20 cellular contexts compared by ENCODE assay signal in genomic region chr2:235999011-235999410, GRCh38.
DNase-seq lines count a peak whose midpoint lies in the region; ATAC-seq, FAIRE-seq and TF ChIP-seq lines count a peak whose summit lies in the region.
"Had no signal": no experiment of that assay in that cellular context is flagged by ENCODE, and none has a peak within 500 bp of the region (broad histone marks: within the 10 kb centered on the region; RNA-seq: fewer than 3 reads in every experiment).

No MANE protein-coding gene starts in this region.

- H3K4ac ChIP-seq in H1 (replicated peaks; ENCODE audit: insufficient read length, low read depth, low read length) = no peak overlapping the region

- peaks cover 0 to 17% (median 0%) of the 10 kb centered on the region in 11 experiments; a peak in 4 of 22 replicates for H3K9me3 ChIP-seq in BLaER1 treated with 17β-estradiol and CSF1 and Interleukin-3, amounts not matched to agents 10 nM and 100 nM (replicated peaks in 1 of 11)
- H3K9me3 ChIP-seq in H1 (ENCODE audit: insufficient read depth in 2 of 2, low read depth in 1 of 2, low read length in 1 of 2) = no peaks in the 10 kb centered on the region
- no peaks in the 10 kb centered on the region for H3K9me3 ChIP-seq in pancreas
- no peaks in the 10 kb centered on the region for H3K9me3 ChIP-seq in upper lobe of left lung
- H3K9me3 ChIP-seq: BE2C, HAP-1 had no signal

- peaks cover 4% of the 10 kb centered on the region; the same call in 1 of the 2 replicates for H3K79me1 ChIP-seq in H1 (ENCODE audit: low read depth, low read length)

- TF ChIP-seq CTCF in H1 (IDR thresholded peaks at IDR 0.05; ENCODE audit: control extremely low read depth in 1 of 3, insufficient read depth in 1 of 3, low read depth in 1 of 3, low read length in 3 of 3) (no peak), pancreas (IDR thresholded peaks at IDR 0.05) (no peak), upper lobe of left lung (IDR thresholded peaks at IDR 0.05) (no peak), GM10266 (IDR thresholded peaks at IDR 0.05; ENCODE audit: control insufficient read depth, insufficient read depth, low read depth, missing control alignments) (no peak)

- peaks cover 0 to 41% (median 16%) of the 10 kb centered on the region in 11 experiments; a peak in 16 of 22 replicates for H3K36me3 ChIP-seq in BLaER1 treated with 17β-estradiol and CSF1 and Interleukin-3, amounts not matched to agents 10 nM and 100 nM
- H3K36me3 ChIP-seq in H1 (ENCODE audit: control insufficient read depth in 2 of 4, insufficient read depth in 4 of 4, low read length in 3 of 4) = no peaks in the 10 kb centered on the region
- H3K36me3 ChIP-seq in pancreas = no peaks in the 10 kb centered on the region
- no peaks in the 10 kb centered on the region for H3K36me3 ChIP-seq in upper lobe of left lung
- H3K36me3 ChIP-seq: BE2C, HAP-1 had no signal

- H3K9me3 Mint-ChIP-seq in stimulated activated effector memory CD8-positive, alpha-beta T cell treated with anti-CD3 and anti-CD28 coated beads, Interleukin-12 subunit alpha, Interleukin-12 subunit beta, amount 100 ng/mL, for 72 hours = no peaks in the 10 kb centered on the region

- H2BK20ac ChIP-seq in H1 (ENCODE audit: low read length) = no peak overlapping the region

- H3K4me2 ChIP-seq in BLaER1 treated with 17β-estradiol and CSF1 and Interleukin-3, amounts not matched to agents 10 nM and 100 nM = peak overlapping the region in 6 of 11 experiments; percentile 9 to 97 (median 88); a peak in 6 of 22 replicates
- H3K4me2 ChIP-seq in H1 (ENCODE audit: insufficient read depth in 1 of 2, low read depth in 2 of 2, low read length in 2 of 2) = no peak overlapping the region

- H3K23me2 ChIP-seq in H1 (ENCODE audit: low read depth, low read length) = peaks cover 12% of the 10 kb centered on the region; the same call in 1 of the 2 replicates

- no peaks in the 10 kb centered on the region for H3K27me3 ChIP-seq in BLaER1 treated with 17β-estradiol and CSF1 and Interleukin-3, amounts not matched to agents 10 nM and 100 nM
- H3K27me3 ChIP-seq in H1 (replicated peaks in 1 of 4; ENCODE audit: control insufficient read depth in 3 of 4, extremely low read depth in 1 of 4, insufficient read depth in 3 of 4, low read length in 3 of 4) (no peaks in the 10 kb centered on the region), pancreas (no peaks in the 10 kb centered on the region), upper lobe of left lung (no peaks in the 10 kb centered on the region)
- H3K27me3 ChIP-seq: BE2C had no signal

- H2BK5ac ChIP-seq in H1 (ENCODE audit: low read depth, low read length) = no peak overlapping the region

- peak; percentile 45 for ATAC-seq in stimulated activated effector memory CD8-positive, alpha-beta T cell treated with anti-CD3 and anti-CD28 coated beads, Interleukin-12 subunit alpha, Interleukin-12 subunit beta, amount 100 ng/mL, for 72 hours
- ATAC-seq in pancreas = no peak
- no peak for ATAC-seq in upper lobe of left lung (ENCODE audit: low FRiP score in 2 of 2)

- no peak overlapping the region for H3K4me3 ChIP-seq in BLaER1 treated with 17β-estradiol and CSF1 and Interleukin-3, amounts not matched to agents 10 nM and 100 nM
- H3K4me3 ChIP-seq in H1 (ENCODE audit: extremely low read depth in 1 of 4, insufficient read depth in 2 of 4, low read depth in 3 of 4, low read length in 4 of 4) = no peak overlapping the region
- no peak overlapping the region for H3K4me3 ChIP-seq in pancreas
- H3K4me3 ChIP-seq in upper lobe of left lung = no peak overlapping the region
- H3K4me3 ChIP-seq: HAP-1 had no signal

- no peak overlapping the region for H3K23ac ChIP-seq in H1 (ENCODE audit: insufficient read length)

- H3K4me3 Mint-ChIP-seq in stimulated activated effector memory CD8-positive, alpha-beta T cell treated with anti-CD3 and anti-CD28 coated beads, Interleukin-12 subunit alpha, Interleukin-12 subunit beta, amount 100 ng/mL, for 72 hours = no peak overlapping the region
- H3K4me3 Mint-ChIP-seq: CD14-positive monocyte; CD4-positive, alpha-beta memory T cell; IgD-negative memory B cell had no signal

- no peak overlapping the region for H3K14ac ChIP-seq in H1 (ENCODE audit: insufficient read length)

- H3K79me2 ChIP-seq in H1 (ENCODE audit: control insufficient read depth in 1 of 2, insufficient read depth in 2 of 2, low read length in 2 of 2) = peaks cover 0 to 3% of the 10 kb centered on the region in 2 experiments; a peak in 2 of 4 replicates

- H3K4me1 ChIP-seq in BLaER1 treated with 17β-estradiol and CSF1 and Interleukin-3, amounts not matched to agents 10 nM and 100 nM = peaks cover 29 to 67% (median 56%) of the 10 kb centered on the region in 10 experiments
- H3K4me1 ChIP-seq in H1 (replicated peaks in 1 of 4; ENCODE audit: control insufficient read depth in 3 of 4, insufficient read depth in 4 of 4, low read length in 3 of 4) = peaks cover 0 to 7% (median 3%) of the 10 kb centered on the region in 4 experiments; a peak in 5 of 7 replicates
- H3K4me1 ChIP-seq in pancreas = no peaks in the 10 kb centered on the region
- H3K4me1 ChIP-seq in upper lobe of left lung = peaks cover 0 to 4% (median 0%) of the 10 kb centered on the region in 4 donors
- H3K4me1 ChIP-seq: BE2C, HAP-1 had no signal

- no peak overlapping the region for H4K8ac ChIP-seq in H1 (ENCODE audit: extremely low read depth, insufficient read depth, low read length)

- H4K5ac ChIP-seq in H1 (ENCODE audit: insufficient read length, low read depth, low read length) = no peak overlapping the region

- intact Hi-C loops in pancreas (cut with DNase I) = no loop called here

- H4K20me1 ChIP-seq in BLaER1 treated with 17β-estradiol and CSF1 and Interleukin-3, amounts not matched to agents 10 nM and 100 nM = no peaks in the 10 kb centered on the region
- peaks cover 0 to 8% of the 10 kb centered on the region in 2 experiments for H4K20me1 ChIP-seq in H1 (replicated peaks in 1 of 2; ENCODE audit: control insufficient read depth in 1 of 2, insufficient read depth in 2 of 2, low read length in 2 of 2)

- peaks cover 19% of the 10 kb centered on the region for H3K4me1 Mint-ChIP-seq in stimulated activated effector memory CD8-positive, alpha-beta T cell treated with anti-CD3 and anti-CD28 coated beads, Interleukin-12 subunit alpha, Interleukin-12 subunit beta, amount 100 ng/mL, for 72 hours
- H3K4me1 Mint-ChIP-seq: CD14-positive monocyte; CD4-positive, alpha-beta memory T cell had no signal

- no peak overlapping the region for H3K9ac ChIP-seq in BLaER1 treated with 17β-estradiol and CSF1 and Interleukin-3, amounts not matched to agents 10 nM and 100 nM
- H3K9ac ChIP-seq in H1 (replicated peaks in 1 of 4; ENCODE audit: extremely low read depth in 1 of 4, low read depth in 3 of 4, low read length in 3 of 4) = no peak overlapping the region

- no peak overlapping the region for H3K27ac ChIP-seq in BLaER1 treated with 17β-estradiol and CSF1 and Interleukin-3, amounts not matched to agents 10 nM and 100 nM
- H3K27ac ChIP-seq in H1 (ENCODE audit: low read depth, low read length) (no peak overlapping the region), pancreas (no peak overlapping the region), upper lobe of left lung (no peak overlapping the region)

- peak overlapping the region; percentile 79; the same call in 1 of the 2 replicates for H2BK12ac ChIP-seq in H1 (ENCODE audit: low read depth, low read length)

- WGBS in H1 (ENCODE audit: extremely low coverage in 1 of 2, insufficient coverage in 1 of 2, insufficient read length in 1 of 2, insufficient replicate concordance in 2 of 2, low coverage in 1 of 2, low lambda C conversion rate in 2 of 2, missing lambda C conversion rate in 1 of 2), 2 experiments = 89% methylated on average over 2 of the region's 2 CpGs; no CpG with 5 or more reads in 1 of the 2 experiments
- 98% methylated on average over 2 of the region's 2 CpGs for WGBS in pancreas, 2 donors
- 85 to 87% methylated on average over 2 of the region's 2 CpGs for WGBS in upper lobe of left lung, 2 donors

- H2BK120ac ChIP-seq in H1 (replicated peaks; ENCODE audit: low read depth, low read length) = no peak overlapping the region

- no peak overlapping the region for H3K18ac ChIP-seq in H1 (ENCODE audit: extremely low read depth, low read length)

- FAIRE-seq in HTR-8/SVneo (lab: Jason Lieb, UNC) = peak; percentile 99
- no peak for FAIRE-seq in H1 (lab: Jason Lieb, UNC)
- FAIRE-seq in pancreas (lab: Jason Lieb, UNC) = no peak
- FAIRE-seq: GM12892, GM18507 had no signal

- H3K56ac ChIP-seq in H1 (replicated peaks; ENCODE audit: insufficient read length, low read depth, low read length) = peak overlapping the region; percentile 52

- TF ChIP-seq POLR2A in H1 (IDR thresholded peaks at IDR 0.05; ENCODE audit: control extremely low read depth in 1 of 2, low read depth in 2 of 2, low read length in 2 of 2) (no peak), upper lobe of left lung (IDR thresholded peaks at IDR 0.05) (no peak)

- H2BK15ac ChIP-seq in H1 (ENCODE audit: low read length) = no peak overlapping the region

- no peak for DNase-seq in HTR-8/SVneo (ENCODE audit: insufficient read length, low spot score)
- no peak for DNase-seq in H1 (ENCODE audit: low read depth in 1 of 2, low spot score in 2 of 2)
- DNase-seq in stimulated activated effector memory CD8-positive, alpha-beta T cell treated with anti-CD3 and anti-CD28 coated beads, Interleukin-12 subunit alpha, Interleukin-12 subunit beta, amount 100 ng/mL, for 72 hours (ENCODE audit: low spot score in 2 of 2) = no peak
- no peak for DNase-seq in pancreas
- DNase-seq in upper lobe of left lung = no peak
- DNase-seq in GM10266 (ENCODE audit: extremely low spot score) = no peak
- DNase-seq: BE2C; CD4-positive, alpha-beta memory T cell; DMS 273 treated with DMSO at 0.1 percent for 48 hours; DMS53; DND-41; EL; Karpas-422; KBM-7 had no signal

- TF ChIP-seq RAD21 in H1 (IDR thresholded peaks at IDR 0.05 in 1 of 2, conservative IDR thresholded peaks at IDR 0.05 in 1 of 2; ENCODE audit: low read depth in 2 of 2, low read length in 2 of 2) = no peak

- no peak overlapping the region for H4K91ac ChIP-seq in H1 (replicated peaks; ENCODE audit: insufficient read length, low read length)

- H3K36me3 Mint-ChIP-seq in stimulated activated effector memory CD8-positive, alpha-beta T cell treated with anti-CD3 and anti-CD28 coated beads, Interleukin-12 subunit alpha, Interleukin-12 subunit beta, amount 100 ng/mL, for 72 hours = no peaks in the 10 kb centered on the region
- H3K36me3 Mint-ChIP-seq: CD14-positive monocyte; CD4-positive, alpha-beta memory T cell; IgD-negative memory B cell had no signal

- H2AK5ac ChIP-seq in H1 (ENCODE audit: low read depth, low read length) = 0 out of 2 replicates have a peak overlapping the region, but pooled peaks have one; percentile 53

- TF ChIP-seq EP300 in H1 (IDR thresholded peaks at IDR 0.05; ENCODE audit: borderline replicate concordance in 1 of 2, low read depth in 2 of 2, low read length in 2 of 2) = no peak
- no peak for TF ChIP-seq EP300 in upper lobe of left lung (IDR thresholded peaks at IDR 0.05)

- no peak overlapping the region for H3K27ac Mint-ChIP-seq in stimulated activated effector memory CD8-positive, alpha-beta T cell treated with anti-CD3 and anti-CD28 coated beads, Interleukin-12 subunit alpha, Interleukin-12 subunit beta, amount 100 ng/mL, for 72 hours
- H3K27ac Mint-ChIP-seq: CD14-positive monocyte; CD4-positive, alpha-beta memory T cell; IgD-negative memory B cell had no signal

- CTCF ChIA-PET in H1 (lab: Charles Lee; ENCODE audit: partially characterized antibody) = no interaction called here

- no peak overlapping the region for H2AFZ ChIP-seq in H1 (ENCODE audit: low read length)

- POLR2A ChIA-PET in H1 (lab: Charles Lee; ENCODE audit: partially characterized antibody) = no interaction called here

Comparison
In these comparisons a context has a peak if more than half of its experiments do, and no peak if none do; other contexts are left out.
1. H3K4me2 ChIP-seq: peak in BLaER1 treated with 17β-estradiol and CSF1 and Interleukin-3, amounts not matched to agents 10 nM and 100 nM (6 of 11); none in H1 (0 of 2).